Comparison of ENCODE assay signal across 8 cellular contexts in the genomic region with DNA sequence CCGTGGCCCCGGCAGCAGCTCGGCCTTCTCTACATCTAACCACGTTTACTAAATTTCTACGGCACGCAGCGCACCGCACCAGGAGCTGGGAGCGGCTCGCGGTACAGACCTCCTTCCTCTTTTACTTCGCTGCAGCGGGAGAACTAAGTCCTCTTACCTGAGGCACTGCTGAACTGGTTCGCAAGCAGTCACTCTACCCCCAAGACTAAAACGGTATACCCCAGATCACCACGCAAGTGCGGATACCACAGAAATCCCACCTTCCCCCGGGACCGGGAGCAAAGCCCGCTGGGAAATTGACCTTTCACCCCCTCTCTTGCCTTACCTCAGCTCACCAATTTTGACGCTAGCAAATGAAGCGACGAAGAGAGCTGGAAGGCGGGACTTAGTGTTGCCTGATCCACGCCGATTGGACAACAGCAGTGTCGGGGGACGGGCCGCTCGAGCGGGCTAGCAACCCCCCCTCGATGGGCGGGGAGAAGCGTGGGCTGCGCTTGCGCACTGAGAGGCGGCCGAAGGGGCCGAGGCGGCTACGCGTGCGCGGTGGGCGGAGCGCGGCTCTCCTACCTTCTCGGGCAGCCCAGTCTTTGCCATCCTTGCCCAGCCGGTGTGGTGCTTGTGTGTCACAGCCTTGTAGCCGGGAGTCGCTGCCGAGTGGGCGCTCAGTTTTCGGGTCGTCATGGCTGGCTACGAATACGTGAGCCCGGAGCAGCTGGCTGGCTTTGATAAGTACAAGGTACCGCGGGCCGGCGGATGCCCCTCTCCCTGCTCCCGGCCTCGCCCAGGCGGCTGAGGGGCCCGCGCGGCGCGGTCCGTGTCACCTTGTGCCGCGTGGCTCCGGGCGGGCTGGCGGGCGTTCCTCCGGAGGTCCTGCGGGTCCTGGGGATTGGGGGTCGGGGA. TPM values are rescaled to one million over a fixed set of nuclear protein-coding genes. Genes with fewer than 3 reads are reported as not detected.
DNase-seq lines count a peak whose midpoint lies in the region; ATAC-seq and TF ChIP-seq lines count a peak whose summit lies in the region.

A gene with protein sequence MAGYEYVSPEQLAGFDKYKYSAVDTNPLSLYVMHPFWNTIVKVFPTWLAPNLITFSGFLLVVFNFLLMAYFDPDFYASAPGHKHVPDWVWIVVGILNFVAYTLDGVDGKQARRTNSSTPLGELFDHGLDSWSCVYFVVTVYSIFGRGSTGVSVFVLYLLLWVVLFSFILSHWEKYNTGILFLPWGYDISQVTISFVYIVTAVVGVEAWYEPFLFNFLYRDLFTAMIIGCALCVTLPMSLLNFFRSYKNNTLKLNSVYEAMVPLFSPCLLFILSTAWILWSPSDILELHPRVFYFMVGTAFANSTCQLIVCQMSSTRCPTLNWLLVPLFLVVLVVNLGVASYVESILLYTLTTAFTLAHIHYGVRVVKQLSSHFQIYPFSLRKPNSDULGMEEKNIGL (plus strand): TSS at position 590 of the 900 bp plus-strand sequence. CDS start 90 bp downstream, at position 680.

- peaks cover 2% of the 10 kb centered on the region for H3K4me1 ChIP-seq in fibroblast of lung (ENCODE audit: control insufficient read depth, extremely low read depth, insufficient read depth, low read length)
- peaks cover 24 to 25% of the 10 kb centered on the region in 2 donors for H3K4me1 ChIP-seq in naive thymus-derived CD4-positive, alpha-beta T cell (ENCODE audit: control insufficient read depth in 2 of 2, insufficient read depth in 2 of 2, low read length in 2 of 2)

- peak within 1 kb of the TSS; percentile 95 for H2AFZ ChIP-seq in fibroblast of lung (ENCODE audit: low read length)

- no peaks in the 10 kb centered on the region for H3K36me3 ChIP-seq in fibroblast of lung (ENCODE audit: control insufficient read depth, insufficient read depth, low read length)
- peaks cover 0 to 4% (median 0%) of the 10 kb centered on the region in 3 experiments for H3K36me3 ChIP-seq in naive thymus-derived CD4-positive, alpha-beta T cell (ENCODE audit: control insufficient read depth in 2 of 3, insufficient read depth in 3 of 3, low read length in 3 of 3)

- H3K9me3 Mint-ChIP-seq in activated T-helper 17 cell treated with anti-CD3 and anti-CD28 coated beads, Interleukin-2, amount 50 U/mL, for 72 hours, result no peaks in the 10 kb centered on the region
- peaks cover 0 to 2% (median 0%) of the 10 kb centered on the region in 11 donors for H3K9me3 Mint-ChIP-seq in naive thymus-derived CD4-positive, alpha-beta T cell
- no peaks in the 10 kb centered on the region for H3K9me3 Mint-ChIP-seq in stimulated activated naive B cell treated with anti-CD40 and anti-IgM and Interleukin-4, amounts not matched to agents 10 μg/mL and 1 μg/mL and 100 μg/mL, for 72 hours

- peak within 1 kb of the TSS; percentile 99 for H3K27ac Mint-ChIP-seq in activated T-helper 17 cell treated with anti-CD3 and anti-CD28 coated beads, Interleukin-2, amount 50 U/mL, for 72 hours
- peak within 1 kb of the TSS; percentile 95 to 100 (median 99) for H3K27ac Mint-ChIP-seq in naive thymus-derived CD4-positive, alpha-beta T cell
- peak within 1 kb of the TSS; percentile 98 for H3K27ac Mint-ChIP-seq in stimulated activated naive B cell treated with anti-CD40 and anti-IgM and Interleukin-4, amounts not matched to agents 10 μg/mL and 1 μg/mL and 100 μg/mL, for 72 hours

- H3K9ac ChIP-seq in fibroblast of lung (ENCODE audit: insufficient read depth, low read length), result peak within 1 kb of the TSS; percentile 93

- DNase-seq in Daoy (ENCODE audit: low read depth) (peak; percentile 100), GOT3 (lab: John Stamatoyannopoulos, UW) (peak; percentile 97), LNCaP clone FGC (ENCODE audit: low read depth) (peak; percentile 97), RWPE1 (ENCODE audit: low spot score) (peak; percentile 98), fibroblast of lung (ENCODE audit: low read depth in 2 of 2) (peak; percentile 98 to 99)
- DNase-seq in naive thymus-derived CD4-positive, alpha-beta T cell, result peak; percentile 99 to 100 (median 99)
- peak; percentile 100 for DNase-seq in stimulated activated naive B cell treated with anti-CD40 and anti-IgM and Interleukin-4, amounts not matched to agents 10 μg/mL and 1 μg/mL and 100 μg/mL, for 72 hours

- no peaks in the 10 kb centered on the region for H4K20me1 ChIP-seq in fibroblast of lung (ENCODE audit: control insufficient read depth, extremely low read depth, insufficient read depth, low read length)

- H3K4me3 ChIP-seq in LNCaP clone FGC (ENCODE audit: low read depth, low read length) (peak within 1 kb of the TSS; percentile 79), fibroblast of lung (replicated peaks in 1 of 4; ENCODE audit: control extremely low read depth in 1 of 4, insufficient read depth in 1 of 4, low read depth in 3 of 4, low read length in 4 of 4) (peak within 1 kb of the TSS; percentile 86 to 96 (median 92))
- H3K4me3 ChIP-seq in naive thymus-derived CD4-positive, alpha-beta T cell (ENCODE audit: low read length), result peak within 1 kb of the TSS; percentile 81

- H3K9me3 ChIP-seq in fibroblast of lung (ENCODE audit: control insufficient read depth, insufficient read depth, low read depth, low read length), result no peaks in the 10 kb centered on the region
- no peaks in the 10 kb centered on the region for H3K9me3 ChIP-seq in naive thymus-derived CD4-positive, alpha-beta T cell (ENCODE audit: control insufficient read depth in 2 of 3, low read length in 3 of 3)

- H3K27me3 Mint-ChIP-seq in activated T-helper 17 cell treated with anti-CD3 and anti-CD28 coated beads, Interleukin-2, amount 50 U/mL, for 72 hours, result no peaks in the 10 kb centered on the region
- H3K27me3 Mint-ChIP-seq in naive thymus-derived CD4-positive, alpha-beta T cell, result no peaks in the 10 kb centered on the region
- H3K27me3 Mint-ChIP-seq in stimulated activated naive B cell treated with anti-CD40 and anti-IgM and Interleukin-4, amounts not matched to agents 10 μg/mL and 1 μg/mL and 100 μg/mL, for 72 hours, result no peaks in the 10 kb centered on the region

- H3K79me2 ChIP-seq in fibroblast of lung (ENCODE audit: control insufficient read depth, insufficient read depth, low read length), result peaks cover 46% of the 10 kb centered on the region

- H3K4me2 ChIP-seq in fibroblast of lung (ENCODE audit: extremely low read depth, insufficient read depth, low read length), result peak within 1 kb of the TSS; percentile 89

- intact Hi-C loops in naive thymus-derived CD4-positive, alpha-beta T cell (cut with micrococcal nuclease), result loop anchor here (1.0 to 5.0 kb wide), 20 partner anchors 9 to 1553 kb away; partner anchors contain the start of genes DNAJC27 (in 2 of the 2), DTNB (in 2 of the 2), HADHA (in 2 of the 2) and HADHB (in 2 of the 2)

- peaks cover 41% of the 10 kb centered on the region for H3K36me3 Mint-ChIP-seq in activated T-helper 17 cell treated with anti-CD3 and anti-CD28 coated beads, Interleukin-2, amount 50 U/mL, for 72 hours (ENCODE audit: low read depth)
- peaks cover 0 to 5% (median 4%) of the 10 kb centered on the region in 5 donors for H3K36me3 Mint-ChIP-seq in naive thymus-derived CD4-positive, alpha-beta T cell
- H3K36me3 Mint-ChIP-seq in stimulated activated naive B cell treated with anti-CD40 and anti-IgM and Interleukin-4, amounts not matched to agents 10 μg/mL and 1 μg/mL and 100 μg/mL, for 72 hours, result peaks cover 12 to 16% of the 10 kb centered on the region in 2 donors

- TF ChIP-seq CTCF in LNCaP clone FGC (IDR thresholded peaks at IDR 0.05; ENCODE audit: control insufficient read depth, extremely low read depth, insufficient read depth) (no peak), RWPE1 (conservative IDR thresholded peaks at IDR 0.05; ENCODE audit: low read depth) (no peak), fibroblast of lung (conservative IDR thresholded peaks at IDR 0.05 in 1 of 2, IDR thresholded peaks at IDR 0.05 in 1 of 2; ENCODE audit: low read depth in 1 of 2, low read length in 2 of 2) (no peak)

- H3K27ac ChIP-seq in RWPE1, result peak within 1 kb of the TSS; percentile 91
- peak within 1 kb of the TSS; percentile 85 for H3K27ac ChIP-seq in fibroblast of lung (ENCODE audit: insufficient read depth, low read length)
- H3K27ac ChIP-seq in naive thymus-derived CD4-positive, alpha-beta T cell (ENCODE audit: low read depth, low read length), result peak within 1 kb of the TSS; percentile 88

- peak; percentile 97 for ATAC-seq in activated T-helper 17 cell treated with anti-CD3 and anti-CD28 coated beads, Interleukin-2, amount 50 U/mL, for 72 hours (replicated peaks)
- peak; percentile 97 for ATAC-seq in naive thymus-derived CD4-positive, alpha-beta T cell
- ATAC-seq in stimulated activated naive B cell treated with anti-CD40 and anti-IgM and Interleukin-4, amounts not matched to agents 10 μg/mL and 1 μg/mL and 100 μg/mL, for 72 hours (replicated peaks), result peak; percentile 95 to 96

- peaks cover 10% of the 10 kb centered on the region for H3K4me1 Mint-ChIP-seq in activated T-helper 17 cell treated with anti-CD3 and anti-CD28 coated beads, Interleukin-2, amount 50 U/mL, for 72 hours
- peaks cover 28 to 62% (median 40%) of the 10 kb centered on the region in 7 donors for H3K4me1 Mint-ChIP-seq in naive thymus-derived CD4-positive, alpha-beta T cell
- peaks cover 18 to 36% of the 10 kb centered on the region in 2 donors for H3K4me1 Mint-ChIP-seq in stimulated activated naive B cell treated with anti-CD40 and anti-IgM and Interleukin-4, amounts not matched to agents 10 μg/mL and 1 μg/mL and 100 μg/mL, for 72 hours

- no peaks in the 10 kb centered on the region for H3K27me3 ChIP-seq in fibroblast of lung (ENCODE audit: control insufficient read depth, insufficient read depth, low read length)
- H3K27me3 ChIP-seq in naive thymus-derived CD4-positive, alpha-beta T cell (ENCODE audit: control insufficient read depth in 2 of 2, insufficient read depth in 2 of 2, low read length in 2 of 2), result no peaks in the 10 kb centered on the region

- CTCF ChIA-PET in RWPE1 (lab: Yijun Ruan, JAX), result interaction anchor here (0.6 kb wide), 1 partner anchor 15 kb away, joined by 3 read pairs; no protein-coding TSS in a partner anchor
- CTCF ChIA-PET in naive thymus-derived CD4-positive, alpha-beta T cell (lab: Charles Lee), result interaction anchor here (0.7 kb wide), 1 partner anchor 43 kb away, joined by 3 read pairs; no protein-coding TSS in a partner anchor

- POLR2A ChIA-PET in RWPE1 (lab: Yijun Ruan, JAX; ENCODE audit: low non-redundant PET), result no interaction called here
- POLR2A ChIA-PET in naive thymus-derived CD4-positive, alpha-beta T cell (lab: Charles Lee), result interaction anchor here (0.6 to 4.3 kb wide), 14 partner anchors 9 to 705 kb away, joined by 3 to 33 read pairs (median 4); partner anchors contain the start of genes AGBL5, ASXL2, HADHA and HADHB

- H3K4me3 Mint-ChIP-seq in activated T-helper 17 cell treated with anti-CD3 and anti-CD28 coated beads, Interleukin-2, amount 50 U/mL, for 72 hours, result peak within 1 kb of the TSS; percentile 93
- H3K4me3 Mint-ChIP-seq in naive thymus-derived CD4-positive, alpha-beta T cell, result peak within 1 kb of the TSS; percentile 84 to 100 (median 98)
- peak within 1 kb of the TSS; percentile 92 to 95 for H3K4me3 Mint-ChIP-seq in stimulated activated naive B cell treated with anti-CD40 and anti-IgM and Interleukin-4, amounts not matched to agents 10 μg/mL and 1 μg/mL and 100 μg/mL, for 72 hours

RNA-seq across cellular contexts. Expression of the gene that starts here (rescaled TPM):
- 26.1 and 33.2 TPM in 2 replicates for total RNA-seq in Daoy (2014; rRNA removed; shearing (Covaris generic))
- total RNA-seq in activated T-helper 17 cell treated with anti-CD3 and anti-CD28 coated beads, Interleukin-2, amount 50 U/mL, for 72 hours, result 10 to 100 TPM; 21.0 to 44.5 TPM
- 13.1 and 18.8 TPM in 2 replicates for total RNA-seq in fibroblast of lung
- 10.1 and 11.9 TPM in 2 replicates for polyA plus RNA-seq in fibroblast of lung
- 7.4 and 8.7 TPM in 2 replicates for polyA plus RNA-seq in fibroblast of lung (2012)
- 18.8 and 19.8 TPM in 2 replicates for polyA minus RNA-seq in fibroblast of lung (ENCODE audit: low replicate concordance)
- 10 to 100 TPM; 19.0 to 33.6 (median 22.4) TPM for total RNA-seq in naive thymus-derived CD4-positive, alpha-beta T cell
- polyA plus RNA-seq in naive thymus-derived CD4-positive, alpha-beta T cell, result 1 to 10 TPM; 3.4 to 5.6 TPM

Comparison
In these comparisons a context has a peak if more than half of its experiments do, and no peak if none do; other contexts are left out.
1. Peak in every context shown above with its lines: DNase-seq, ATAC-seq, H3K4me3 ChIP-seq and H3K27ac ChIP-seq.